13 cellular contexts compared by ENCODE assay signal in genomic region chr2:27495840-27496356, GRCh38. TPM values are rescaled to one million over a fixed set of nuclear protein-coding genes. Genes with fewer than 3 reads are reported as not detected.
A peak's percentile ranks its signal among the peaks of the same experiment; 100 is the strongest.
DNase-seq lines count a peak whose midpoint lies in the region; ATAC-seq and TF ChIP-seq lines count a peak whose summit lies in the region.
"Had no signal": no experiment of that assay in that cellular context is flagged by ENCODE, and none has a peak within 500 bp of the region (broad histone marks: within the 10 kb centered on the region; RNA-seq: fewer than 3 reads in every experiment).

No MANE protein-coding gene starts in this region.

- peak overlapping the region; percentile 37 for H3K27ac Mint-ChIP-seq in MCF 10A (ENCODE audit: low read depth, unreplicated experiment)
- H3K27ac Mint-ChIP-seq in activated naive CD8-positive, alpha-beta T cell treated with anti-CD3 and anti-CD28 coated beads, Interleukin-2, amount 50 U/mL, for 24 hours = no peak overlapping the region
- H3K27ac Mint-ChIP-seq: dendritic cell treated with granulocyte-macrophage colony-stimulating factor and Interleukin-4, amounts not matched to agents 40 ng/mL and 50 ng/mL, for 4 days had no signal

- H3K27me3 ChIP-seq in breast epithelium (no peaks in the 10 kb centered on the region), liver (ENCODE audit: control insufficient read depth in 4 of 4, insufficient read depth in 4 of 4, low read length in 3 of 4) (no peaks in the 10 kb centered on the region), thoracic aorta (replicated peaks; ENCODE audit: insufficient read depth) (no peaks in the 10 kb centered on the region)

- no peak for TF ChIP-seq POLR2A in breast epithelium (IDR thresholded peaks at IDR 0.05)

- H3K4me1 Mint-ChIP-seq in MCF 10A (ENCODE audit: insufficient read depth, unreplicated experiment) = peaks cover 13% of the 10 kb centered on the region
- H3K4me1 Mint-ChIP-seq in activated naive CD8-positive, alpha-beta T cell treated with anti-CD3 and anti-CD28 coated beads, Interleukin-2, amount 50 U/mL, for 24 hours = peaks cover 15% of the 10 kb centered on the region

- no peaks in the 10 kb centered on the region for H3K9me3 ChIP-seq in breast epithelium
- H3K9me3 ChIP-seq in liver (ENCODE audit: control insufficient read depth in 4 of 4, low read length in 3 of 4) = no peaks in the 10 kb centered on the region
- no peaks in the 10 kb centered on the region for H3K9me3 ChIP-seq in thoracic aorta
- H3K9me3 ChIP-seq: lower lobe of right lung had no signal

- peak overlapping the region; percentile 73 for H3K4me3 Mint-ChIP-seq in MCF 10A (ENCODE audit: unreplicated experiment)
- H3K4me3 Mint-ChIP-seq in activated naive CD8-positive, alpha-beta T cell treated with anti-CD3 and anti-CD28 coated beads, Interleukin-2, amount 50 U/mL, for 24 hours = peak overlapping the region; percentile 56

- ATAC-seq in activated naive CD8-positive, alpha-beta T cell treated with anti-CD3 and anti-CD28 coated beads, Interleukin-2, amount 50 U/mL, for 24 hours = no peak
- no peak for ATAC-seq in thoracic aorta (ENCODE audit: insufficient number of reproducible peaks, low FRiP score, low read depth)

- BruUV-seq in MCF 10A (replicated peaks; lab: Mats Ljungman, UMichigan) = no TSS peak

- peaks cover 28% of the 10 kb centered on the region for H3K27me3 Mint-ChIP-seq in MCF 10A (ENCODE audit: insufficient read depth, unreplicated experiment)
- H3K27me3 Mint-ChIP-seq in activated naive CD8-positive, alpha-beta T cell treated with anti-CD3 and anti-CD28 coated beads, Interleukin-2, amount 50 U/mL, for 24 hours = peaks cover 53% of the 10 kb centered on the region

- H3K9ac ChIP-seq in liver (ENCODE audit: low read depth in 1 of 2, low read length in 2 of 2) = peak overlapping the region; percentile 70 to 82

- H3K9me3 Mint-ChIP-seq in MCF 10A (ENCODE audit: unreplicated experiment) = no peaks in the 10 kb centered on the region
- H3K9me3 Mint-ChIP-seq in activated naive CD8-positive, alpha-beta T cell treated with anti-CD3 and anti-CD28 coated beads, Interleukin-2, amount 50 U/mL, for 24 hours = no peaks in the 10 kb centered on the region
- H3K9me3 Mint-ChIP-seq: dendritic cell treated with granulocyte-macrophage colony-stimulating factor and Interleukin-4, amounts not matched to agents 40 ng/mL and 50 ng/mL, for 4 days had no signal

- POLR2A ChIA-PET in MCF 10A (lab: Yijun Ruan, JAX) = interaction anchor here (0.6 kb wide), 1 partner anchor 16 kb away, joined by 3 read pairs; no protein-coding TSS in a partner anchor

- TF ChIP-seq CTCF in MCF 10A (IDR thresholded peaks at IDR 0.05; ENCODE audit: unreplicated experiment) (no peak), breast epithelium (IDR thresholded peaks at IDR 0.05) (no peak), liver (IDR thresholded peaks at IDR 0.05; ENCODE audit: low read depth, low read length, missing input control) (no peak), thoracic aorta (IDR thresholded peaks at IDR 0.05) (no peak)

- 36% methylated on average over 4 of the region's 4 CpGs for WGBS in liver

- H3K4me1 ChIP-seq in breast epithelium (peaks cover 0 to 7% of the 10 kb centered on the region in 2 donors), liver (ENCODE audit: control insufficient read depth in 4 of 4, insufficient read depth in 4 of 4, low read length in 3 of 4) (peaks cover 10 to 59% (median 35%) of the 10 kb centered on the region in 4 donors), thoracic aorta (ENCODE audit: control insufficient read depth in 1 of 2, low read depth in 2 of 2) (peaks cover 3 to 4% of the 10 kb centered on the region in 2 donors)

- DNase-seq in MCF 10A (ENCODE audit: unreplicated experiment) (no peak), breast epithelium (ENCODE audit: low spot score in 2 of 2) (no peak), thoracic aorta (ENCODE audit: low spot score) (no peak), middle frontal gyrus (ENCODE audit: extremely low spot score, low spot score) (no peak), HCEC 1CT (no peak), NCI-H510A (lab: John Stamatoyannopoulos, UW) (no peak)
- no peak for DNase-seq in activated naive CD8-positive, alpha-beta T cell treated with anti-CD3 and anti-CD28 coated beads, Interleukin-2, amount 50 U/mL, for 24 hours
- DNase-seq: activated gamma-delta T cell treated with Interleukin-2 at 50 U/mL for 16 hours had no signal

- H3K36me3 ChIP-seq in breast epithelium = no peaks in the 10 kb centered on the region
- peaks cover 7 to 24% (median 12%) of the 10 kb centered on the region in 4 donors for H3K36me3 ChIP-seq in liver (ENCODE audit: control insufficient read depth in 4 of 4, insufficient read depth in 3 of 4, low read depth in 1 of 4, low read length in 3 of 4)
- H3K36me3 ChIP-seq in thoracic aorta = no peaks in the 10 kb centered on the region
- H3K36me3 ChIP-seq: lower lobe of right lung had no signal

- intact Hi-C loops in MCF 10A (cut with micrococcal nuclease) = no loop called here
- intact Hi-C loops in breast epithelium (cut with DNase I; ENCODE audit: low total_unique reads) = no loop called here

- H3K27ac ChIP-seq in breast epithelium (no peak overlapping the region), liver (ENCODE audit: low read depth in 1 of 2, low read length in 2 of 2) (peak overlapping the region; percentile 90 to 97), thoracic aorta (no peak overlapping the region)
- H3K27ac ChIP-seq: C4-2B, lower lobe of right lung had no signal

- no peak overlapping the region for H3K4me3 ChIP-seq in breast epithelium
- peak overlapping the region; percentile 78 to 92 (median 87) for H3K4me3 ChIP-seq in liver (ENCODE audit: low read depth in 1 of 3, low read length in 3 of 3)
- H3K4me3 ChIP-seq in thoracic aorta = peak overlapping the region; percentile 88

- CTCF ChIA-PET in MCF 10A (lab: Yijun Ruan, JAX) = interaction anchor here (0.7 kb wide), 1 partner anchor 188 kb away, joined by 3 read pairs; no protein-coding TSS in a partner anchor

- no peaks in the 10 kb centered on the region for H3K36me3 Mint-ChIP-seq in MCF 10A (ENCODE audit: insufficient read depth, unreplicated experiment)
- H3K36me3 Mint-ChIP-seq in activated naive CD8-positive, alpha-beta T cell treated with anti-CD3 and anti-CD28 coated beads, Interleukin-2, amount 50 U/mL, for 24 hours (ENCODE audit: low read depth) = no peaks in the 10 kb centered on the region

- TF ChIP-seq RAD21 in liver (IDR thresholded peaks at IDR 0.05) = no peak

TF ChIP-seq in liver, 16 proteins besides CTCF, POLR2A, EP300 and RAD21 (continues in another document):
- TF ChIP-seq HNF4G (IDR thresholded peaks at IDR 0.05) = peak; percentile 26
- TF ChIP-seq FOXA2 (IDR thresholded peaks at IDR 0.05) = peak; percentile 96
- TF ChIP-seq SP1 (IDR thresholded peaks at IDR 0.05) = no peak
- TF ChIP-seq, protein P1, sequence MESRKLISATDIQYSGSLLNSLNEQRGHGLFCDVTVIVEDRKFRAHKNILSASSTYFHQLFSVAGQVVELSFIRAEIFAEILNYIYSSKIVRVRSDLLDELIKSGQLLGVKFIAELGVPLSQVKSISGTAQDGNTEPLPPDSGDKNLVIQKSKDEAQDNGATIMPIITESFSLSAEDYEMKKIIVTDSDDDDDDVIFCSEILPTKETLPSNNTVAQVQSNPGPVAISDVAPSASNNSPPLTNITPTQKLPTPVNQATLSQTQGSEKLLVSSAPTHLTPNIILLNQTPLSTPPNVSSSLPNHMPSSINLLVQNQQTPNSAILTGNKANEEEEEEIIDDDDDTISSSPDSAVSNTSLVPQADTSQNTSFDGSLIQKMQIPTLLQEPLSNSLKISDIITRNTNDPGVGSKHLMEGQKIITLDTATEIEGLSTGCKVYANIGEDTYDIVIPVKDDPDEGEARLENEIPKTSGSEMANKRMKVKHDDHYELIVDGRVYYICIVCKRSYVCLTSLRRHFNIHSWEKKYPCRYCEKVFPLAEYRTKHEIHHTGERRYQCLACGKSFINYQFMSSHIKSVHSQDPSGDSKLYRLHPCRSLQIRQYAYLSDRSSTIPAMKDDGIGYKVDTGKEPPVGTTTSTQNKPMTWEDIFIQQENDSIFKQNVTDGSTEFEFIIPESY (IDR thresholded peaks at IDR 0.05) = peak; percentile 38
- TF ChIP-seq EGR1 (IDR thresholded peaks at IDR 0.05; ENCODE audit: low read depth in 2 of 2) = no peak
- TF ChIP-seq JUND (IDR thresholded peaks at IDR 0.05) = no peak
- TF ChIP-seq, protein P2, sequence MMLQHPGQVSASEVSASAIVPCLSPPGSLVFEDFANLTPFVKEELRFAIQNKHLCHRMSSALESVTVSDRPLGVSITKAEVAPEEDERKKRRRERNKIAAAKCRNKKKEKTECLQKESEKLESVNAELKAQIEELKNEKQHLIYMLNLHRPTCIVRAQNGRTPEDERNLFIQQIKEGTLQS (IDR thresholded peaks at IDR 0.05) = peak; percentile 73
- no peak for TF ChIP-seq GABPA (IDR thresholded peaks at IDR 0.05 in 1 of 2, conservative IDR thresholded peaks at IDR 0.05 in 1 of 2)
- no peak for TF ChIP-seq TAF1 (conservative IDR thresholded peaks at IDR 0.05)

RNA-seq across cellular contexts. Expression of gene GCKR, which starts 0.7 kb away (rescaled TPM):
- not detected in 2 replicates for total RNA-seq in MCF 10A (2022)
- total RNA-seq in breast epithelium = 1 to 10 TPM in 2 of 3 donors, not detected in 1; 1.8 to 3.9 TPM
- 100 to 1,000 TPM in 1 of 2 donors, 1 to 10 TPM in 1; 9.6 to 173 TPM for total RNA-seq in liver
- polyA plus RNA-seq in liver = 10 to 100 TPM; 71.0 to 87.8 TPM
- 1 to 10 TPM; 1.8 to 5.7 TPM for total RNA-seq in thoracic aorta

RNA-seq across cellular contexts. Expression of gene FNDC4, which starts 0.9 kb away (rescaled TPM):
- 0.79 and 1.1 TPM in 2 replicates for total RNA-seq in MCF 10A (2022)
- total RNA-seq in breast epithelium = 10 to 100 TPM; 12.4 to 57.7 (median 57.3) TPM
- total RNA-seq in liver = 10 to 100 TPM; 11.4 to 51.0 TPM
- 100 to 1,000 TPM in 1 of 2 donors, 10 to 100 TPM in 1; 32.6 to 165 TPM for polyA plus RNA-seq in liver
- total RNA-seq in thoracic aorta = 10 to 100 TPM; 32.9 to 37.1 TPM

RNA-seq across cellular contexts. Expression of gene IFT172, which starts 6.4 kb away (rescaled TPM):
- total RNA-seq in MCF 10A (2022) (20.6 and 22.3 TPM in 2 replicates), breast epithelium (10 to 100 TPM; 28.2 to 51.5 (median 32.1) TPM), liver (1 to 10 TPM; 9.7 to 9.8 TPM), thoracic aorta (10 to 100 TPM; 33.0 to 45.6 TPM)
- 1 to 10 TPM; 2.6 to 2.9 TPM for polyA plus RNA-seq in liver

RNA-seq across cellular contexts. Expression of gene KRTCAP3, which starts 53.7 kb away (rescaled TPM):
- 4.1 and 6.9 TPM in 2 replicates for total RNA-seq in MCF 10A (2022)
- total RNA-seq in breast epithelium = 10 to 100 TPM in 2 of 3 donors, 1 to 10 TPM in 1; 3.8 to 31.2 (median 14.7) TPM
- total RNA-seq in liver = 1 to 10 TPM; 1.8 to 2.8 TPM
- 10 to 100 TPM in 1 of 2 donors, 1 to 10 TPM in 1; 6.7 to 12.7 TPM for polyA plus RNA-seq in liver
- total RNA-seq in thoracic aorta = under 1 TPM in 1 of 2 donors, not detected in 1; 0.68 TPM
- total RNA-seq: glomerular endothelial cell had no signal

Comparison
In these comparisons a context has a peak if more than half of its experiments do, and no peak if none do; other contexts are left out.
1. H3K27ac ChIP-seq: peak in liver (2 of 2); none in breast epithelium (0 of 2) and thoracic aorta (0 of 2).
2. H3K4me3 ChIP-seq: peak in liver (3 of 3) and thoracic aorta (single experiment); none in breast epithelium (0 of 3).